In genomic region chr5:116371935-116372334, GRCh38 we compare ENCODE assay signal across 1 cellular context.
TF ChIP-seq lines count a peak whose summit lies in the region.

No MANE protein-coding gene starts in this region.

TF ChIP-seq in HepG2, 621 proteins besides CTCF, POLR2A, EP300 and RAD21 (continued from another document):
- no peak for TF ChIP-seq TAF15 (IDR thresholded peaks at IDR 0.05; ENCODE audit: low read depth, low read length, poor library complexity, severe bottlenecking)
- TF ChIP-seq ETV5 (CRISPR knock-in tag; IDR thresholded peaks at IDR 0.05; ENCODE audit: borderline replicate concordance), result peak; percentile 57; the same call in 1 of the 2 replicates
